In the genomic region with DNA sequence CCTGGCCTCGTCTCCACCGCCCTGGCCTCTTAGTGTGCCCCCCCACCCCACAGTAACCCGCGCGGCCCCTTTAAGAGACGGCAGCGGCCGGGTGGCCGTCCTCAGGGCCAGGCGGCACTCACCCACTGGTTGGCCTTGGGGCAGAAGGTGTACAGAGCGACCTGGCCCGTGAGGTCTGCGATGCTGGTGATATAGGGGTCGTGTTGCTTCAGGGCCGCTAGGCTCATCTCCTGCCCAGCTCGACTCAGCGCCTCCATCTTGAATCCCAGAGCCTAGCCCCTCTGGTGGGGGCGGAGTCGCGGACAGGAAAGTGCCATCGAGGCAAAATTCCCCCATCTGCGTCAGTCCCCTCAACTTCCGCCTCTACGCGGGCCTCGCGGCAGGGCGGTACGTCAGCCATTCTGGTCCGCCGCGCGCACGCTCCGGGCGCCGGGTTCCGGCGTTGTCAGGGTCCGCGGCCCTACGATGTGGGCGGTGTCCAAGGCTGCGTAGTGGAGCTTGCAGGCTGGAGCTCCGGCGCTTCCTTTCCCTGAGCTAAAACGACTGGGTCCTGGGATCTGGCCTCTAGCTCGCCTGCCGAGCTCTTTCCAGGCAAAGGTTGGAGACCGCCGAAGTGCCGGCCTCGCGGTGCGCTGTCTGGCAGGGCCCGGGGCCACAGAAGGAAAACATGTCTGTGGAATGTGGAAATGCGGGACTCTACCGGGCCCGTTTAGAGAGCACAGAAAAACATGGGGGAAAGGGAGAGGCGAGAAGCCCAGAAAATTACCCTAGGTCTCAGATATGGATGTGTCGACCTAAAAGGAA, we compare ENCODE assay signal across 1 cellular context.
TF ChIP-seq lines count a peak whose summit lies in the region.

A gene (minus strand): TSS at position 283 of the 804 bp plus-strand sequence. CDS start 26 bp downstream, at position 257.

TF ChIP-seq in GM12878, 131 proteins besides CTCF, POLR2A, EP300 and RAD21 (continued from another document and continues in another):
- TF ChIP-seq RCOR1 (conservative IDR thresholded peaks at IDR 0.05; ENCODE audit: low read depth, low read length) (peak; percentile 87; the same call in 1 of the 2 replicates), SPI1 (IDR thresholded peaks at IDR 0.05; ENCODE audit: borderline replicate concordance, insufficient read depth, low read depth, low read length) (peak; percentile 2; the same call in 1 of the 2 replicates), ZBED1 (IDR thresholded peaks at IDR 0.05; ENCODE audit: borderline replicate concordance) (no peak), CBX5 (IDR thresholded peaks at IDR 0.05; ENCODE audit: low read depth) (peak; percentile 98), ZNF274 (IDR thresholded peaks at IDR 0.05; ENCODE audit: insufficient read depth, insufficient read length) (no peak), ZNF207 (IDR thresholded peaks at IDR 0.05; ENCODE audit: borderline replicate concordance) (peak; percentile 100), EZH2 (IDR thresholded peaks at IDR 0.05; ENCODE audit: borderline replicate concordance, control insufficient read depth, low read depth, low read length) (no peak), DPF2 (IDR thresholded peaks at IDR 0.05) (peak; percentile 86), ZZZ3 (IDR thresholded peaks at IDR 0.05; ENCODE audit: control insufficient read depth, insufficient read length, low read depth) (no peak), SMAD1 (IDR thresholded peaks at IDR 0.05; ENCODE audit: low read depth, partially characterized antibody) (no peak), SRF (IDR thresholded peaks at IDR 0.05; ENCODE audit: low read depth in 2 of 2, low read length in 2 of 2) (peak; percentile 67 to 87), POU2F2 (IDR thresholded peaks at IDR 0.05; ENCODE audit: borderline replicate concordance, low read depth, low read length) (peak; percentile 91), ATF7 (IDR thresholded peaks at IDR 0.05; ENCODE audit: low read depth) (peak; percentile 57; the same call in 1 of the 2 replicates), LARP7 (IDR thresholded peaks at IDR 0.05) (peak; percentile 100), ETV6 (conservative IDR thresholded peaks at IDR 0.05 in 1 of 2, IDR thresholded peaks at IDR 0.05 in 1 of 2; ENCODE audit: borderline replicate concordance in 1 of 2, low read depth in 1 of 2) (peak in 1 of 2 experiments; percentile 67; a peak in 2 of 4 replicates), PAX8 (IDR thresholded peaks at IDR 0.05) (no peak), CREB1 (IDR thresholded peaks at IDR 0.05; ENCODE audit: low read depth) (peak; percentile 96), SIN3A (IDR thresholded peaks at IDR 0.05; ENCODE audit: low read depth, low read length) (peak; percentile 90), BRCA1 (IDR thresholded peaks at IDR 0.05; ENCODE audit: low read depth, low read length) (no peak), NR2C1 (IDR thresholded peaks at IDR 0.05) (peak; percentile 80), YY1 (IDR thresholded peaks at IDR 0.05; ENCODE audit: low read depth, low read length) (peak; percentile 97), JUND (IDR thresholded peaks at IDR 0.05; ENCODE audit: low read depth, low read length) (no peak), EED (IDR thresholded peaks at IDR 0.05; ENCODE audit: low read depth) (peak; percentile 72), SP1 (IDR thresholded peaks at IDR 0.05; ENCODE audit: low read depth, low read length) (peak; percentile 86), SMC3 (IDR thresholded peaks at IDR 0.05; ENCODE audit: borderline replicate concordance, low read length) (no peak), BCL11A (IDR thresholded peaks at IDR 0.05; ENCODE audit: low read depth, low read length) (no peak), NR2F1 (conservative IDR thresholded peaks at IDR 0.05) (peak; percentile 71), STAT1 (conservative IDR thresholded peaks at IDR 0.05) (peak; percentile 99), POLR2AphosphoS2 (IDR thresholded peaks at IDR 0.05; ENCODE audit: low read depth, low read length) (peak; percentile 88; the same call in 1 of the 2 replicates), FOS (IDR thresholded peaks at IDR 0.05; ENCODE audit: borderline replicate concordance, extremely low read depth, insufficient read length) (no peak), NFIC (IDR thresholded peaks at IDR 0.05; ENCODE audit: low read depth, low read length) (no peak; the same call in 1 of the 2 replicates)
- TF ChIP-seq, protein P1, sequence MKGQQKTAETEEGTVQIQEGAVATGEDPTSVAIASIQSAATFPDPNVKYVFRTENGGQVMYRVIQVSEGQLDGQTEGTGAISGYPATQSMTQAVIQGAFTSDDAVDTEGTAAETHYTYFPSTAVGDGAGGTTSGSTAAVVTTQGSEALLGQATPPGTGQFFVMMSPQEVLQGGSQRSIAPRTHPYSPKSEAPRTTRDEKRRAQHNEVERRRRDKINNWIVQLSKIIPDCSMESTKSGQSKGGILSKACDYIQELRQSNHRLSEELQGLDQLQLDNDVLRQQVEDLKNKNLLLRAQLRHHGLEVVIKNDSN (IDR thresholded peaks at IDR 0.05; ENCODE audit: borderline replicate concordance, extremely low read length, insufficient read depth, low read depth, low read length), result peak; percentile 64
- TF ChIP-seq, protein P2, sequence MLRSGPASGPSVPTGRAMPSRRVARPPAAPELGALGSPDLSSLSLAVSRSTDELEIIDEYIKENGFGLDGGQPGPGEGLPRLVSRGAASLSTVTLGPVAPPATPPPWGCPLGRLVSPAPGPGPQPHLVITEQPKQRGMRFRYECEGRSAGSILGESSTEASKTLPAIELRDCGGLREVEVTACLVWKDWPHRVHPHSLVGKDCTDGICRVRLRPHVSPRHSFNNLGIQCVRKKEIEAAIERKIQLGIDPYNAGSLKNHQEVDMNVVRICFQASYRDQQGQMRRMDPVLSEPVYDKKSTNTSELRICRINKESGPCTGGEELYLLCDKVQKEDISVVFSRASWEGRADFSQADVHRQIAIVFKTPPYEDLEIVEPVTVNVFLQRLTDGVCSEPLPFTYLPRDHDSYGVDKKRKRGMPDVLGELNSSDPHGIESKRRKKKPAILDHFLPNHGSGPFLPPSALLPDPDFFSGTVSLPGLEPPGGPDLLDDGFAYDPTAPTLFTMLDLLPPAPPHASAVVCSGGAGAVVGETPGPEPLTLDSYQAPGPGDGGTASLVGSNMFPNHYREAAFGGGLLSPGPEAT (IDR thresholded peaks at IDR 0.05; ENCODE audit: low read depth), result peak; percentile 88
- TF ChIP-seq, protein P3, sequence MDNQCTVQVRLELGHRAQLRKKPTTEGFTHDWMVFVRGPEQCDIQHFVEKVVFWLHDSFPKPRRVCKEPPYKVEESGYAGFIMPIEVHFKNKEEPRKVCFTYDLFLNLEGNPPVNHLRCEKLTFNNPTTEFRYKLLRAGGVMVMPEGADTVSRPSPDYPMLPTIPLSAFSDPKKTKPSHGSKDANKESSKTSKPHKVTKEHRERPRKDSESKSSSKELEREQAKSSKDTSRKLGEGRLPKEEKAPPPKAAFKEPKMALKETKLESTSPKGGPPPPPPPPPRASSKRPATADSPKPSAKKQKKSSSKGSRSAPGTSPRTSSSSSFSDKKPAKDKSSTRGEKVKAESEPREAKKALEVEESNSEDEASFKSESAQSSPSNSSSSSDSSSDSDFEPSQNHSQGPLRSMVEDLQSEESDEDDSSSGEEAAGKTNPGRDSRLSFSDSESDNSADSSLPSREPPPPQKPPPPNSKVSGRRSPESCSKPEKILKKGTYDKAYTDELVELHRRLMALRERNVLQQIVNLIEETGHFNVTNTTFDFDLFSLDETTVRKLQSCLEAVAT (IDR thresholded peaks at IDR 0.05), result no peak
- TF ChIP-seq, protein P4, sequence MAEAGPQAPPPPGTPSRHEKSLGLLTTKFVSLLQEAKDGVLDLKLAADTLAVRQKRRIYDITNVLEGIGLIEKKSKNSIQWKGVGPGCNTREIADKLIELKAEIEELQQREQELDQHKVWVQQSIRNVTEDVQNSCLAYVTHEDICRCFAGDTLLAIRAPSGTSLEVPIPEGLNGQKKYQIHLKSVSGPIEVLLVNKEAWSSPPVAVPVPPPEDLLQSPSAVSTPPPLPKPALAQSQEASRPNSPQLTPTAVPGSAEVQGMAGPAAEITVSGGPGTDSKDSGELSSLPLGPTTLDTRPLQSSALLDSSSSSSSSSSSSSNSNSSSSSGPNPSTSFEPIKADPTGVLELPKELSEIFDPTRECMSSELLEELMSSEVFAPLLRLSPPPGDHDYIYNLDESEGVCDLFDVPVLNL (IDR thresholded peaks at IDR 0.05; ENCODE audit: low read depth, low read length), result peak; percentile 56; the same call in 1 of the 2 replicates
- TF ChIP-seq, protein P5, sequence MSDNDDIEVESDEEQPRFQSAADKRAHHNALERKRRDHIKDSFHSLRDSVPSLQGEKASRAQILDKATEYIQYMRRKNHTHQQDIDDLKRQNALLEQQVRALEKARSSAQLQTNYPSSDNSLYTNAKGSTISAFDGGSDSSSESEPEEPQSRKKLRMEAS (IDR thresholded peaks at IDR 0.05; ENCODE audit: low read depth, low read length), result peak; percentile 60; the same call in 1 of the 2 replicates
- TF ChIP-seq, protein P6, sequence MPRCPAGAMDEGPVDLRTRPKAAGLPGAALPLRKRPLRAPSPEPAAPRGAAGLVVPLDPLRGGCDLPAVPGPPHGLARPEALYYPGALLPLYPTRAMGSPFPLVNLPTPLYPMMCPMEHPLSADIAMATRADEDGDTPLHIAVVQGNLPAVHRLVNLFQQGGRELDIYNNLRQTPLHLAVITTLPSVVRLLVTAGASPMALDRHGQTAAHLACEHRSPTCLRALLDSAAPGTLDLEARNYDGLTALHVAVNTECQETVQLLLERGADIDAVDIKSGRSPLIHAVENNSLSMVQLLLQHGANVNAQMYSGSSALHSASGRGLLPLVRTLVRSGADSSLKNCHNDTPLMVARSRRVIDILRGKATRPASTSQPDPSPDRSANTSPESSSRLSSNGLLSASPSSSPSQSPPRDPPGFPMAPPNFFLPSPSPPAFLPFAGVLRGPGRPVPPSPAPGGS (IDR thresholded peaks at IDR 0.05; ENCODE audit: borderline replicate concordance, insufficient read depth, low read depth, low read length, poor library complexity, severe bottlenecking), result peak; percentile 51
- TF ChIP-seq, protein P7, sequence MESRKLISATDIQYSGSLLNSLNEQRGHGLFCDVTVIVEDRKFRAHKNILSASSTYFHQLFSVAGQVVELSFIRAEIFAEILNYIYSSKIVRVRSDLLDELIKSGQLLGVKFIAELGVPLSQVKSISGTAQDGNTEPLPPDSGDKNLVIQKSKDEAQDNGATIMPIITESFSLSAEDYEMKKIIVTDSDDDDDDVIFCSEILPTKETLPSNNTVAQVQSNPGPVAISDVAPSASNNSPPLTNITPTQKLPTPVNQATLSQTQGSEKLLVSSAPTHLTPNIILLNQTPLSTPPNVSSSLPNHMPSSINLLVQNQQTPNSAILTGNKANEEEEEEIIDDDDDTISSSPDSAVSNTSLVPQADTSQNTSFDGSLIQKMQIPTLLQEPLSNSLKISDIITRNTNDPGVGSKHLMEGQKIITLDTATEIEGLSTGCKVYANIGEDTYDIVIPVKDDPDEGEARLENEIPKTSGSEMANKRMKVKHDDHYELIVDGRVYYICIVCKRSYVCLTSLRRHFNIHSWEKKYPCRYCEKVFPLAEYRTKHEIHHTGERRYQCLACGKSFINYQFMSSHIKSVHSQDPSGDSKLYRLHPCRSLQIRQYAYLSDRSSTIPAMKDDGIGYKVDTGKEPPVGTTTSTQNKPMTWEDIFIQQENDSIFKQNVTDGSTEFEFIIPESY (IDR thresholded peaks at IDR 0.05), result peak; percentile 53; the same call in 1 of the 2 replicates
- TF ChIP-seq, protein P8, sequence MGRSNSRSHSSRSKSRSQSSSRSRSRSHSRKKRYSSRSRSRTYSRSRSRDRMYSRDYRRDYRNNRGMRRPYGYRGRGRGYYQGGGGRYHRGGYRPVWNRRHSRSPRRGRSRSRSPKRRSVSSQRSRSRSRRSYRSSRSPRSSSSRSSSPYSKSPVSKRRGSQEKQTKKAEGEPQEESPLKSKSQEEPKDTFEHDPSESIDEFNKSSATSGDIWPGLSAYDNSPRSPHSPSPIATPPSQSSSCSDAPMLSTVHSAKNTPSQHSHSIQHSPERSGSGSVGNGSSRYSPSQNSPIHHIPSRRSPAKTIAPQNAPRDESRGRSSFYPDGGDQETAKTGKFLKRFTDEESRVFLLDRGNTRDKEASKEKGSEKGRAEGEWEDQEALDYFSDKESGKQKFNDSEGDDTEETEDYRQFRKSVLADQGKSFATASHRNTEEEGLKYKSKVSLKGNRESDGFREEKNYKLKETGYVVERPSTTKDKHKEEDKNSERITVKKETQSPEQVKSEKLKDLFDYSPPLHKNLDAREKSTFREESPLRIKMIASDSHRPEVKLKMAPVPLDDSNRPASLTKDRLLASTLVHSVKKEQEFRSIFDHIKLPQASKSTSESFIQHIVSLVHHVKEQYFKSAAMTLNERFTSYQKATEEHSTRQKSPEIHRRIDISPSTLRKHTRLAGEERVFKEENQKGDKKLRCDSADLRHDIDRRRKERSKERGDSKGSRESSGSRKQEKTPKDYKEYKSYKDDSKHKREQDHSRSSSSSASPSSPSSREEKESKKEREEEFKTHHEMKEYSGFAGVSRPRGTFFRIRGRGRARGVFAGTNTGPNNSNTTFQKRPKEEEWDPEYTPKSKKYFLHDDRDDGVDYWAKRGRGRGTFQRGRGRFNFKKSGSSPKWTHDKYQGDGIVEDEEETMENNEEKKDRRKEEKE (IDR thresholded peaks at IDR 0.05), result no peak
- TF ChIP-seq, protein P9, sequence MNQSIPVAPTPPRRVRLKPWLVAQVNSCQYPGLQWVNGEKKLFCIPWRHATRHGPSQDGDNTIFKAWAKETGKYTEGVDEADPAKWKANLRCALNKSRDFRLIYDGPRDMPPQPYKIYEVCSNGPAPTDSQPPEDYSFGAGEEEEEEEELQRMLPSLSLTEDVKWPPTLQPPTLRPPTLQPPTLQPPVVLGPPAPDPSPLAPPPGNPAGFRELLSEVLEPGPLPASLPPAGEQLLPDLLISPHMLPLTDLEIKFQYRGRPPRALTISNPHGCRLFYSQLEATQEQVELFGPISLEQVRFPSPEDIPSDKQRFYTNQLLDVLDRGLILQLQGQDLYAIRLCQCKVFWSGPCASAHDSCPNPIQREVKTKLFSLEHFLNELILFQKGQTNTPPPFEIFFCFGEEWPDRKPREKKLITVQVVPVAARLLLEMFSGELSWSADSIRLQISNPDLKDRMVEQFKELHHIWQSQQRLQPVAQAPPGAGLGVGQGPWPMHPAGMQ (IDR thresholded peaks at IDR 0.05; ENCODE audit: borderline replicate concordance), result no peak
- TF ChIP-seq, protein P10, sequence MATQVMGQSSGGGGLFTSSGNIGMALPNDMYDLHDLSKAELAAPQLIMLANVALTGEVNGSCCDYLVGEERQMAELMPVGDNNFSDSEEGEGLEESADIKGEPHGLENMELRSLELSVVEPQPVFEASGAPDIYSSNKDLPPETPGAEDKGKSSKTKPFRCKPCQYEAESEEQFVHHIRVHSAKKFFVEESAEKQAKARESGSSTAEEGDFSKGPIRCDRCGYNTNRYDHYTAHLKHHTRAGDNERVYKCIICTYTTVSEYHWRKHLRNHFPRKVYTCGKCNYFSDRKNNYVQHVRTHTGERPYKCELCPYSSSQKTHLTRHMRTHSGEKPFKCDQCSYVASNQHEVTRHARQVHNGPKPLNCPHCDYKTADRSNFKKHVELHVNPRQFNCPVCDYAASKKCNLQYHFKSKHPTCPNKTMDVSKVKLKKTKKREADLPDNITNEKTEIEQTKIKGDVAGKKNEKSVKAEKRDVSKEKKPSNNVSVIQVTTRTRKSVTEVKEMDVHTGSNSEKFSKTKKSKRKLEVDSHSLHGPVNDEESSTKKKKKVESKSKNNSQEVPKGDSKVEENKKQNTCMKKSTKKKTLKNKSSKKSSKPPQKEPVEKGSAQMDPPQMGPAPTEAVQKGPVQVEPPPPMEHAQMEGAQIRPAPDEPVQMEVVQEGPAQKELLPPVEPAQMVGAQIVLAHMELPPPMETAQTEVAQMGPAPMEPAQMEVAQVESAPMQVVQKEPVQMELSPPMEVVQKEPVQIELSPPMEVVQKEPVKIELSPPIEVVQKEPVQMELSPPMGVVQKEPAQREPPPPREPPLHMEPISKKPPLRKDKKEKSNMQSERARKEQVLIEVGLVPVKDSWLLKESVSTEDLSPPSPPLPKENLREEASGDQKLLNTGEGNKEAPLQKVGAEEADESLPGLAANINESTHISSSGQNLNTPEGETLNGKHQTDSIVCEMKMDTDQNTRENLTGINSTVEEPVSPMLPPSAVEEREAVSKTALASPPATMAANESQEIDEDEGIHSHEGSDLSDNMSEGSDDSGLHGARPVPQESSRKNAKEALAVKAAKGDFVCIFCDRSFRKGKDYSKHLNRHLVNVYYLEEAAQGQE (IDR thresholded peaks at IDR 0.05; ENCODE audit: low read depth, low read length), result peak; percentile 13; the same call in 1 of the 2 replicates
